Comparison of ENCODE assay signal across 9 cellular contexts in genomic region chr2:44778221-44778654, GRCh38.
DNase-seq lines count a peak whose midpoint lies in the region; ATAC-seq and FAIRE-seq lines count a peak whose summit lies in the region.
"Had no signal": no experiment of that assay in that cellular context is flagged by ENCODE, and none has a peak within 500 bp of the region (broad histone marks: within the 10 kb centered on the region; RNA-seq: fewer than 3 reads in every experiment).

No MANE protein-coding gene starts in this region.

- no peak overlapping the region for H3K27ac ChIP-seq in iPS DF 6.9 (ENCODE audit: low read length)

- H3K4me1 ChIP-seq in iPS DF 6.9 (ENCODE audit: control insufficient read depth, insufficient read depth, low read length): peaks cover 4% of the 10 kb centered on the region; the same call in 1 of the 2 replicates

- no peaks in the 10 kb centered on the region for H3K27me3 ChIP-seq in iPS DF 6.9 (ENCODE audit: control insufficient read depth, insufficient read depth, low read length)

- no peak for DNase-seq in iPS DF 6.9 (ENCODE audit: low read depth, low spot score)
- no peak for DNase-seq in left lobe of liver (ENCODE audit: low spot score)
- no peak for DNase-seq in HTR-8/SVneo (ENCODE audit: insufficient read length, low spot score)
- no peak for DNase-seq in AML-193 (lab: John Stamatoyannopoulos, UW)
- no peak for DNase-seq in GM19239 (ENCODE audit: insufficient read length, low spot score)

- no CpG with 5 or more reads among the region's 13 CpGs for WGBS in iPS DF 6.9 (ENCODE audit: insufficient coverage, insufficient read length)

- no peaks in the 10 kb centered on the region for H3K36me3 ChIP-seq in iPS DF 6.9 (ENCODE audit: control insufficient read depth, insufficient read depth, low read length)

- H3K9me3 ChIP-seq in iPS DF 6.9 (ENCODE audit: control insufficient read depth, insufficient read depth, low read length): no peaks in the 10 kb centered on the region; the same call in 1 of the 2 replicates

- FAIRE-seq in HTR-8/SVneo (lab: Jason Lieb, UNC): no peak
- FAIRE-seq in GM19239 (lab: Jason Lieb, UNC): no peak
- FAIRE-seq: keratinocyte had no signal

- ATAC-seq in GM18499 (IDR thresholded peaks at IDR 0.05; ENCODE audit: insufficient read depth, unreplicated experiment) (peak; percentile 21), GM21723 (IDR thresholded peaks at IDR 0.05; ENCODE audit: unreplicated experiment) (peak; percentile 51), HG03565 (IDR thresholded peaks at IDR 0.05; ENCODE audit: unreplicated experiment) (peak; percentile 20), left lobe of liver (no peak)

- peak overlapping the region; percentile 23; the same call in 1 of the 2 replicates for H3K4me3 ChIP-seq in iPS DF 6.9 (ENCODE audit: low read length)
